ENCODE assay signal across 8 cellular contexts in genomic region chr17:3535253-3535995, GRCh38. TPM values are rescaled to one million over a fixed set of nuclear protein-coding genes. Genes with fewer than 3 reads are reported as not detected.
DNase-seq lines count a peak whose midpoint lies in the region; ATAC-seq and TF ChIP-seq lines count a peak whose summit lies in the region.

No MANE protein-coding gene starts in this region.

- H3K36me3 Mint-ChIP-seq in activated CD8-positive, alpha-beta memory T cell treated with anti-CD3 and anti-CD28 coated beads, Interleukin-2, amount 10 ng/mL, durations not matched to agents 7 days and 5 days, result no peaks in the 10 kb centered on the region
- H3K36me3 Mint-ChIP-seq in endothelial cell (ENCODE audit: low read depth, unreplicated experiment), result peaks cover 6% of the 10 kb centered on the region

- H3K27me3 ChIP-seq in SJCRH30, result no peaks in the 10 kb centered on the region

- peaks cover 17% of the 10 kb centered on the region for H3K27me3 Mint-ChIP-seq in activated CD8-positive, alpha-beta memory T cell treated with anti-CD3 and anti-CD28 coated beads, Interleukin-2, amount 10 ng/mL, durations not matched to agents 7 days and 5 days
- peaks cover 10% of the 10 kb centered on the region for H3K27me3 Mint-ChIP-seq in endothelial cell (ENCODE audit: unreplicated experiment)

- H3K4me3 Mint-ChIP-seq in activated CD8-positive, alpha-beta memory T cell treated with anti-CD3 and anti-CD28 coated beads, Interleukin-2, amount 10 ng/mL, durations not matched to agents 7 days and 5 days, result no peak overlapping the region
- H3K4me3 Mint-ChIP-seq in endothelial cell (ENCODE audit: unreplicated experiment), result no peak overlapping the region

- ATAC-seq in activated CD8-positive, alpha-beta memory T cell treated with anti-CD3 and anti-CD28 coated beads, Interleukin-2, amount 10 ng/mL, durations not matched to agents 7 days and 5 days, result peak; percentile 84
- ATAC-seq in HG02852 (IDR thresholded peaks at IDR 0.05; ENCODE audit: unreplicated experiment), result no peak

- in situ Hi-C loops in G401 (cut with HindIII; ENCODE audit: low sequenced_read_pairs), result no loop called here

- CTCF ChIA-PET in activated CD8-positive, alpha-beta memory T cell treated with anti-CD3 and anti-CD28 coated beads, Interleukin-2, amount 10 ng/mL, durations not matched to agents 7 days and 5 days (lab: Charles Lee), result interaction anchor here (1.9 kb wide), 1 partner anchor 20 kb away, joined by 5 read pairs; no protein-coding TSS in a partner anchor

- H3K27ac ChIP-seq in mesodermal cell (ENCODE audit: low read depth, low read length, severe bottlenecking), result peak overlapping the region; percentile 16
- H3K27ac ChIP-seq in SJCRH30, result no peak overlapping the region

- H3K4me1 ChIP-seq in mesodermal cell (ENCODE audit: control insufficient read depth, insufficient read depth, low read length, poor library complexity, severe bottlenecking), result peaks cover 10% of the 10 kb centered on the region
- no peaks in the 10 kb centered on the region for H3K4me1 ChIP-seq in SJCRH30

- H3K9me3 ChIP-seq in mesodermal cell (ENCODE audit: control insufficient read depth, low read length) (no peaks in the 10 kb centered on the region), SJCRH30 (replicated peaks) (no peaks in the 10 kb centered on the region)

- no peak overlapping the region for H3K4me3 ChIP-seq in NB4 (ENCODE audit: low read depth, low read length)
- H3K4me3 ChIP-seq in mesodermal cell (ENCODE audit: extremely low read depth, insufficient read depth, low read length, poor library complexity, severe bottlenecking), result peak overlapping the region; percentile 18
- no peak overlapping the region for H3K4me3 ChIP-seq in SJCRH30

- 13 to 23% methylated on average over 33 of the region's 44 CpGs for WGBS in mesodermal cell (ENCODE audit: insufficient coverage in 2 of 2), 2 experiments

- TF ChIP-seq CTCF in NB4 (IDR thresholded peaks at IDR 0.05; ENCODE audit: low read depth, low read length) (no peak), endothelial cell (IDR thresholded peaks at IDR 0.05; ENCODE audit: unreplicated experiment) (peak; percentile 38)

- TF ChIP-seq POLR2A in NB4 (IDR thresholded peaks at IDR 0.05; ENCODE audit: extremely low read depth, insufficient read length), result no peak

- H3K9me3 Mint-ChIP-seq in activated CD8-positive, alpha-beta memory T cell treated with anti-CD3 and anti-CD28 coated beads, Interleukin-2, amount 10 ng/mL, durations not matched to agents 7 days and 5 days (ENCODE audit: low read depth), result no peaks in the 10 kb centered on the region
- H3K9me3 Mint-ChIP-seq in endothelial cell (ENCODE audit: unreplicated experiment), result no peaks in the 10 kb centered on the region

- no peak overlapping the region for H3K27ac Mint-ChIP-seq in activated CD8-positive, alpha-beta memory T cell treated with anti-CD3 and anti-CD28 coated beads, Interleukin-2, amount 10 ng/mL, durations not matched to agents 7 days and 5 days
- H3K27ac Mint-ChIP-seq in endothelial cell (ENCODE audit: unreplicated experiment), result no peak overlapping the region

- DNase-seq in G401 (ENCODE audit: low spot score) (peak; percentile 72), NB4 (ENCODE audit: low read depth) (peak; percentile 40), endothelial cell (ENCODE audit: low spot score) (peak; percentile 69), SJCRH30 (no peak)
- peak; percentile 73 for DNase-seq in activated CD8-positive, alpha-beta memory T cell treated with anti-CD3 and anti-CD28 coated beads, Interleukin-2, amount 10 ng/mL, durations not matched to agents 7 days and 5 days
- DNase-seq in stimulated activated CD8-positive, alpha-beta memory T cell treated with anti-CD3 and anti-CD28 coated beads, Interleukin-12 subunit alpha, Interleukin-12 subunit beta, amount 100 ng/mL, for 4 hours (ENCODE audit: low read depth), result peak; percentile 15

- peaks cover 9% of the 10 kb centered on the region for H3K4me1 Mint-ChIP-seq in activated CD8-positive, alpha-beta memory T cell treated with anti-CD3 and anti-CD28 coated beads, Interleukin-2, amount 10 ng/mL, durations not matched to agents 7 days and 5 days
- peaks cover 5% of the 10 kb centered on the region for H3K4me1 Mint-ChIP-seq in endothelial cell (ENCODE audit: unreplicated experiment)

- H3K36me3 ChIP-seq in mesodermal cell (ENCODE audit: control insufficient read depth, insufficient read depth, low read length) (no peaks in the 10 kb centered on the region), SJCRH30 (no peaks in the 10 kb centered on the region)

RNA-seq across cellular contexts. Expression of gene TRPV3, which starts 22.2 kb away (rescaled TPM):
- 0.25 and 0.61 TPM in 2 replicates for total RNA-seq in G401 (2014; rRNA removed; shearing (Covaris generic))
- total RNA-seq in activated CD8-positive, alpha-beta memory T cell treated with anti-CD3 and anti-CD28 coated beads, Interleukin-2, amount 10 ng/mL, durations not matched to agents 7 days and 5 days, result under 1 TPM; 0.41 to 0.98 TPM
- not detected for total RNA-seq in endothelial cell (ENCODE audit: unreplicated experiment)
- 1.7 TPM for polyA plus RNA-seq in mesodermal cell (2013, experiment 1 of 2)
- polyA plus RNA-seq in mesodermal cell (2013, experiment 2 of 2), result 1.6 TPM
- total RNA-seq in SJCRH30 (2014; rRNA removed; shearing (Covaris generic)), result 1.6 and 2.0 TPM in 2 replicates

RNA-seq across cellular contexts. Expression of gene ASPA, which starts 59.6 kb away (rescaled TPM):
- total RNA-seq in G401 (2014; rRNA removed; shearing (Covaris generic)), result not detected in 2 replicates
- total RNA-seq in activated CD8-positive, alpha-beta memory T cell treated with anti-CD3 and anti-CD28 coated beads, Interleukin-2, amount 10 ng/mL, durations not matched to agents 7 days and 5 days, result not detected
- total RNA-seq in endothelial cell (ENCODE audit: unreplicated experiment), result not detected
- polyA plus RNA-seq in mesodermal cell (2013, experiment 1 of 2), result not detected
- not detected for polyA plus RNA-seq in mesodermal cell (2013, experiment 2 of 2)
- total RNA-seq in SJCRH30 (2014; rRNA removed; shearing (Covaris generic)), result 0.02 TPM in 1 of 2 replicates, not detected in the other

Comparison
In these comparisons a context has a peak if more than half of its experiments do, and no peak if none do; other contexts are left out.
1. DNase-seq: peak in G401 (single experiment), NB4 (single experiment), activated CD8-positive, alpha-beta memory T cell treated with anti-CD3 and anti-CD28 coated beads, Interleukin-2, amount 10 ng/mL, durations not matched to agents 7 days and 5 days (single experiment), endothelial cell (single experiment) and stimulated activated CD8-positive, alpha-beta memory T cell treated with anti-CD3 and anti-CD28 coated beads, Interleukin-12 subunit alpha, Interleukin-12 subunit beta, amount 100 ng/mL, for 4 hours (single experiment); none in SJCRH30 (0 of 2).